Comparison of ENCODE assay signal across 12 cellular contexts in the genomic region with DNA sequence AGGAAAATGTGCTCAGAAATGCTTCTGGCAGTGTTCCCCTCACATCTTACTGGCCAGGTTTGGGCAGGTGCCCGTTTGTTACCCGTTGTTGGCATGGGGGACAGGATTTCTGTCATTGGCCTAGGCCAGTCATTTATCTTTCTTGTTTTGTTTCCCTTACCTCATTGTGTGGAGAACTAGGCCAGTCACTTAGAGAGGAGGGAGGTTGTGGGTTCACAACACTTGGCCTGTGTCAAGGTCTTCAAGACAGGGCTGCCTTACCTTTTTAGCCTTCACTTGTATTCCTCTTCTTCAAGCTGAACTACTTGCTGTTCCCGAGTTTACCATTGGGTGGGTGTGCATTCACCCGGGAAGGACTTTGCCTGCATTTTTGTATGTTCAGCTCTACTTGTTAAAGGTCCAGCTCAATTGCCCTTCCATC. TPM values are rescaled to one million over a fixed set of nuclear protein-coding genes. Genes with fewer than 3 reads are reported as not detected.
DNase-seq lines count a peak whose midpoint lies in the region; ATAC-seq, FAIRE-seq and TF ChIP-seq lines count a peak whose summit lies in the region.
"Had no signal": no experiment of that assay in that cellular context is flagged by ENCODE, and none has a peak within 500 bp of the region (broad histone marks: within the 10 kb centered on the region; RNA-seq: fewer than 3 reads in every experiment).

No MANE protein-coding gene starts in this region.

- no peak overlapping the region for H3K23ac ChIP-seq in IMR-90 (ENCODE audit: low read depth, low read length)

- TF ChIP-seq CTCF in IMR-90 (conservative IDR thresholded peaks at IDR 0.05; ENCODE audit: low read depth, low read length) (no peak), GM12878 (IDR thresholded peaks at IDR 0.05 in 2 of 3, conservative IDR thresholded peaks at IDR 0.05 in 1 of 3; ENCODE audit: control insufficient read depth in 2 of 3, extremely low read depth in 1 of 3, insufficient read depth in 1 of 3, low read depth in 3 of 3, low read length in 3 of 3) (no peak), kidney epithelial cell (IDR thresholded peaks at IDR 0.05; ENCODE audit: insufficient read depth, low read length, poor library complexity, severe bottlenecking) (peak; percentile 46)

- no peak overlapping the region for H2BK20ac ChIP-seq in IMR-90 (ENCODE audit: low read depth, low read length)

- H3K4me1 ChIP-seq in IMR-90 (ENCODE audit: control insufficient read depth, insufficient read depth, low read length), result peaks cover 4% of the 10 kb centered on the region
- peaks cover 4% of the 10 kb centered on the region; the same call in 1 of the 2 replicates for H3K4me1 ChIP-seq in GM12878 (ENCODE audit: control insufficient read depth, insufficient read depth, low read length)

- H3K9me1 ChIP-seq in IMR-90 (ENCODE audit: insufficient read depth, low read length), result peaks cover 5% of the 10 kb centered on the region; the same call in 1 of the 2 replicates

- CTCF ChIA-PET in IMR-90 (lab: Yijun Ruan, JAX), result interaction anchor here (0.9 kb wide), 1 partner anchor 43 kb away, joined by 3 read pairs; no protein-coding TSS in a partner anchor
- CTCF ChIA-PET in GM12878 (lab: Yijun Ruan, JAX), result interaction anchor here (0.8 to 2.0 kb wide), 5 partner anchors 13 to 51 kb away, joined by 3 to 7 read pairs (median 3); no protein-coding TSS in a partner anchor

- TF ChIP-seq EP300 in GM12878 (IDR thresholded peaks at IDR 0.05; ENCODE audit: borderline replicate concordance in 1 of 2, control insufficient read depth in 1 of 2, low read depth in 2 of 2, low read length in 2 of 2), result no peak

- no peak overlapping the region for H3K18ac ChIP-seq in IMR-90 (ENCODE audit: low read depth, low read length)

- H3K9ac ChIP-seq in IMR-90 (ENCODE audit: low read depth, low read length) (no peak overlapping the region), GM12878 (ENCODE audit: control insufficient read depth, insufficient read depth, low read length) (no peak overlapping the region)

- no peak overlapping the region for H3K4me3 ChIP-seq in IMR-90 (ENCODE audit: insufficient read depth, low read depth, low read length)
- no peak overlapping the region for H3K4me3 ChIP-seq in GM12878
- no peak overlapping the region for H3K4me3 ChIP-seq in kidney epithelial cell (ENCODE audit: low read depth, low read length)

- RAD21 ChIA-PET in GM12878 (lab: Charles Lee; ENCODE audit: unreplicated experiment), result interaction anchor here (1.3 kb wide), 1 partner anchor 43 kb away, joined by 4 read pairs; no protein-coding TSS in a partner anchor

- H3K9me3 Mint-ChIP-seq in stimulated activated effector memory CD8-positive, alpha-beta T cell treated with anti-CD3 and anti-CD28 coated beads, Interleukin-12 subunit alpha, Interleukin-12 subunit beta, amount 100 ng/mL, for 72 hours, result no peaks in the 10 kb centered on the region
- H3K9me3 Mint-ChIP-seq: activated T-helper 2 cell treated with anti-CD3 and anti-CD28 coated beads, Interferon-gamma antibody, Interleukin-2, Interleukin-4, amounts not matched to agents 10 μg/mL and 5 μg/mL and 100 μg/mL, durations not matched to agents 14 hours and 24 hours and 36 hours had no signal

- no peak overlapping the region for H2AK9ac ChIP-seq in IMR-90 (replicated peaks; ENCODE audit: low read depth, low read length, poor library complexity)

- no peaks in the 10 kb centered on the region for H3K27me3 ChIP-seq in IMR-90 (ENCODE audit: control insufficient read depth, insufficient read depth, low read length)
- no peaks in the 10 kb centered on the region for H3K27me3 ChIP-seq in GM12878 (replicated peaks in 1 of 2; ENCODE audit: control insufficient read depth in 2 of 2, insufficient read depth in 2 of 2, low read length in 1 of 2)
- no peaks in the 10 kb centered on the region for H3K27me3 ChIP-seq in kidney epithelial cell (ENCODE audit: control insufficient read depth, insufficient read depth, low read length)

- H2BK15ac ChIP-seq in IMR-90 (ENCODE audit: low read depth, low read length), result no peak overlapping the region

- no peak overlapping the region for H3K56ac ChIP-seq in IMR-90 (ENCODE audit: extremely low read depth, insufficient read depth, low read length)

- peaks cover 7% of the 10 kb centered on the region for H4K20me1 ChIP-seq in IMR-90 (ENCODE audit: insufficient read depth, low read length)
- H4K20me1 ChIP-seq in GM12878 (ENCODE audit: control insufficient read depth, insufficient read depth), result peaks cover 30% of the 10 kb centered on the region

- SMC1A ChIA-PET in GM12878 (lab: Charles Lee; ENCODE audit: uncharacterized antibody, unreplicated experiment), result interaction anchor here (0.6 to 1.6 kb wide), 6 partner anchors 15 to 414 kb away, joined by 3 to 6 read pairs (median 3); no protein-coding TSS in a partner anchor

- no peak overlapping the region for H3K4ac ChIP-seq in IMR-90 (ENCODE audit: low read depth, low read length)

- H3K9me3 ChIP-seq in IMR-90 (ENCODE audit: control insufficient read depth, insufficient read depth, low read length) (no peaks in the 10 kb centered on the region), GM12878 (replicated peaks; ENCODE audit: control insufficient read depth, insufficient read depth, low read length) (no peaks in the 10 kb centered on the region; the same call in 2 of the 3 replicates)

- H3K27ac Mint-ChIP-seq in stimulated activated effector memory CD8-positive, alpha-beta T cell treated with anti-CD3 and anti-CD28 coated beads, Interleukin-12 subunit alpha, Interleukin-12 subunit beta, amount 100 ng/mL, for 72 hours, result no peak overlapping the region
- H3K27ac Mint-ChIP-seq: activated T-helper 2 cell treated with anti-CD3 and anti-CD28 coated beads, Interferon-gamma antibody, Interleukin-2, Interleukin-4, amounts not matched to agents 10 μg/mL and 5 μg/mL and 100 μg/mL, durations not matched to agents 14 hours and 24 hours and 36 hours had no signal

- intact Hi-C loops in IMR-90 (cut with micrococcal nuclease), result no loop called here
- intact Hi-C loops in GM12878 (cut with micrococcal nuclease; ENCODE audit: unreplicated experiment), result no loop called here

- no peak overlapping the region for H4K91ac ChIP-seq in IMR-90 (ENCODE audit: insufficient read depth, low read depth, low read length)

- TF ChIP-seq RAD21 in IMR-90 (IDR thresholded peaks at IDR 0.05; ENCODE audit: low read length) (no peak), GM12878 (IDR thresholded peaks at IDR 0.05; ENCODE audit: insufficient read depth, low read depth, low read length) (peak; percentile 7; the same call in 1 of the 2 replicates)

- H3K36me3 ChIP-seq in IMR-90 (ENCODE audit: control insufficient read depth, insufficient read depth, low read length) (no peaks in the 10 kb centered on the region), GM12878 (ENCODE audit: control insufficient read depth in 2 of 2, insufficient read depth in 2 of 2, low read length in 1 of 2) (peaks cover 2 to 5% of the 10 kb centered on the region in 2 experiments; a peak in 3 of 4 replicates), kidney epithelial cell (ENCODE audit: control insufficient read depth, insufficient read depth, low read length) (no peaks in the 10 kb centered on the region)

- FAIRE-seq in GM12878 (lab: Jason Lieb, UNC), result no peak
- FAIRE-seq: RCC 7860 had no signal

- in situ Hi-C loops in IMR-90 (cut with MboI; ENCODE audit: low sequenced_read_pairs) (no loop called here), GM12878 (cut with MboI) (no loop called here)

- no peak overlapping the region for H2BK5ac ChIP-seq in IMR-90 (ENCODE audit: low read depth, low read length, poor library complexity, severe bottlenecking)

- peaks cover 28 to 60% of the 10 kb centered on the region in 2 experiments; a peak in 3 of 4 replicates for H3K79me1 ChIP-seq in IMR-90 (ENCODE audit: low read depth in 1 of 2, low read length in 2 of 2)

- H2AFZ ChIP-seq in IMR-90 (replicated peaks; ENCODE audit: low read length, poor library complexity) (no peak overlapping the region), GM12878 (ENCODE audit: control insufficient read depth, low read depth, low read length) (no peak overlapping the region)

- no CpG with 5 or more reads among the region's 4 CpGs for WGBS in IMR-90 (ENCODE audit: extremely low coverage in 2 of 2, insufficient read length in 1 of 2), 2 experiments
- 33% methylated on average over 4 of the region's 4 CpGs for WGBS in GM12878 (ENCODE audit: insufficient coverage, insufficient replicate concordance, low lambda C conversion rate, missing lambda C conversion rate)

- no TSS peak for BruUV-seq in IMR-90 (replicated peaks; lab: Mats Ljungman, UMichigan)
- BruUV-seq in GM12878 (replicated peaks; lab: Mats Ljungman, UMichigan), result no TSS peak

- H3K36me3 Mint-ChIP-seq in stimulated activated effector memory CD8-positive, alpha-beta T cell treated with anti-CD3 and anti-CD28 coated beads, Interleukin-12 subunit alpha, Interleukin-12 subunit beta, amount 100 ng/mL, for 72 hours, result no peaks in the 10 kb centered on the region

- DNase-seq in IMR-90 (peak; percentile 13), GM12878 (ENCODE audit: low read depth, low spot score) (no peak), kidney epithelial cell (ENCODE audit: low read depth) (no peak), NCI-H146 (lab: John Stamatoyannopoulos, UW) (no peak), GM03348 (ENCODE audit: low spot score) (no peak)
- no peak for DNase-seq in stimulated activated effector memory CD8-positive, alpha-beta T cell treated with anti-CD3 and anti-CD28 coated beads, Interleukin-12 subunit alpha, Interleukin-12 subunit beta, amount 100 ng/mL, for 72 hours (ENCODE audit: low spot score in 2 of 2)
- DNase-seq: DMS53; NCI-H2081 treated with DMSO at 0.1 percent for 48 hours; stimulated activated CD4-positive, alpha-beta T cell treated with anti-CD3 and anti-CD28 coated beads, Interleukin-2, amount 100 ng/mL, for 24 hours had no signal

- POLR2A ChIA-PET in IMR-90 (lab: Charles Lee; ENCODE audit: unreplicated experiment), result no interaction called here
- POLR2A ChIA-PET in GM12878 (lab: Charles Lee), result interaction anchor here (1.2 kb wide), 1 partner anchor 14 kb away, joined by 3 read pairs; no protein-coding TSS in a partner anchor

- H2BK120ac ChIP-seq in IMR-90 (ENCODE audit: low read depth, low read length), result no peak overlapping the region

- no peak overlapping the region for H3K27ac ChIP-seq in IMR-90 (ENCODE audit: insufficient read depth, low read length)
- no peak overlapping the region for H3K27ac ChIP-seq in GM12878 (ENCODE audit: control insufficient read depth, insufficient read depth)

- no peak overlapping the region for H4K8ac ChIP-seq in IMR-90 (ENCODE audit: low read depth in 2 of 2, low read length in 2 of 2)

- H3K4me3 Mint-ChIP-seq in stimulated activated effector memory CD8-positive, alpha-beta T cell treated with anti-CD3 and anti-CD28 coated beads, Interleukin-12 subunit alpha, Interleukin-12 subunit beta, amount 100 ng/mL, for 72 hours, result no peak overlapping the region

- peaks cover 5% of the 10 kb centered on the region for H3K4me1 Mint-ChIP-seq in stimulated activated effector memory CD8-positive, alpha-beta T cell treated with anti-CD3 and anti-CD28 coated beads, Interleukin-12 subunit alpha, Interleukin-12 subunit beta, amount 100 ng/mL, for 72 hours

- TF ChIP-seq POLR2A in IMR-90 (IDR thresholded peaks at IDR 0.05; ENCODE audit: low read depth, low read length), result no peak
- TF ChIP-seq POLR2A in GM12878 (IDR thresholded peaks at IDR 0.05; ENCODE audit: low read depth, low read length), result no peak

- peaks cover 82% of the 10 kb centered on the region for H3K79me2 ChIP-seq in GM12878 (ENCODE audit: control insufficient read depth, insufficient read depth, low read length)

- 0 out of 2 replicates have a peak overlapping the region, but pooled peaks have one; percentile 29 for H2AK5ac ChIP-seq in IMR-90 (ENCODE audit: low read depth, low read length)

- dilution Hi-C loops in IMR-90 (cut with HindIII; ENCODE audit: low sequenced_read_pairs, unreplicated experiment), result no loop called here

- H3K14ac ChIP-seq in IMR-90 (replicated peaks; ENCODE audit: low read depth, low read length), result no peak overlapping the region

- H4K5ac ChIP-seq in IMR-90 (ENCODE audit: low read depth, low read length), result no peak overlapping the region

- ATAC-seq in IMR-90 (ENCODE audit: low read depth), result no peak
- peak; percentile 50 for ATAC-seq in GM12878
- ATAC-seq in stimulated activated effector memory CD8-positive, alpha-beta T cell treated with anti-CD3 and anti-CD28 coated beads, Interleukin-12 subunit alpha, Interleukin-12 subunit beta, amount 100 ng/mL, for 72 hours, result peak; percentile 70
- ATAC-seq in HG02759 (IDR thresholded peaks at IDR 0.05; ENCODE audit: unreplicated experiment), result no peak

- H3K4me2 ChIP-seq in IMR-90 (ENCODE audit: low read depth, low read length) (no peak overlapping the region), GM12878 (ENCODE audit: control insufficient read depth, insufficient read depth) (no peak overlapping the region)

RNA-seq across cellular contexts. Expression of a gene that starts 17.7 kb away (rescaled TPM):
- total RNA-seq in IMR-90 (2012; rRNA removed) (28.3 and 30.0 TPM in 2 replicates), GM12878 (2014; rRNA removed) (82.0 and 107 TPM in 2 replicates), GM12878 (2014; rRNA removed; fragmentation: Illumina TruSeq; extraction: Trizol) (115 and 117 TPM in 2 replicates), GM12878 (2021) (106 and 108 TPM in 2 replicates), kidney epithelial cell (15.5 and 15.7 TPM in 2 replicates)
- polyA plus RNA-seq in IMR-90 (2012; rRNA removed) (9.2 and 11.4 TPM in 2 replicates), GM12878 (2011; rRNA removed) (66.6 and 90.3 TPM in 2 replicates), GM12878 (2014; fragmentation: Illumina TruSeq; extraction: Trizol) (93.0 and 116 TPM in 2 replicates), GM12878 (2014; fragmentation: Nextera tagmentation; extraction: Ambion mirVana) (10 to 100 TPM; 19.6 to 27.8 TPM), GM12878 (2014; rRNA removed) (49.6 and 59.1 TPM in 2 replicates), GM12878 (2016; fragmentation: Nextera tagmentation; extraction: Ambion mirVana) (10 to 100 TPM; 11.2 to 47.1 TPM)
- polyA plus RNA-seq in IMR-90 (2012; cell fraction: cytosol; rRNA removed), result 3.2 and 4.7 TPM in 2 replicates
- 2.4 and 9.8 TPM in 2 replicates for polyA plus RNA-seq in IMR-90 (2012; cell fraction: nucleus; rRNA removed; ENCODE audit: low replicate concordance)
- total RNA-seq in GM12878 (2013; cell fraction: nucleolus; rRNA removed), result 343 and 366 TPM in 2 replicates
- 44.9 TPM for polyA plus RNA-seq in GM12878 (2011; ENCODE audit: low read depth)
- polyA plus RNA-seq in GM12878 (2011; cell fraction: cytosol; rRNA removed), result 18.1 and 37.0 TPM in 2 replicates
- polyA plus RNA-seq in GM12878 (2011; cell fraction: nucleus; rRNA removed), result 40.4 and 44.0 TPM in 2 replicates
- 51.4 and 77.3 TPM in 2 replicates for polyA plus RNA-seq in GM12878 (2012)
- 160 and 175 TPM in 2 replicates for polyA minus RNA-seq in GM12878 (2011; rRNA and poly(A)+ RNA removed)
- polyA minus RNA-seq in GM12878 (2011; cell fraction: cytosol; rRNA and poly(A)+ RNA removed), result 28.2 and 46.0 TPM in 2 replicates
- polyA minus RNA-seq in GM12878 (2011; cell fraction: nucleus; rRNA and poly(A)+ RNA removed), result 51.0 and 58.2 TPM in 2 replicates

RNA-seq across cellular contexts. Expression of a gene that starts 23.3 kb away (rescaled TPM):
- total RNA-seq in IMR-90 (2012; rRNA removed), result 16.0 and 33.9 TPM in 2 replicates
- 12.7 and 14.5 TPM in 2 replicates for polyA plus RNA-seq in IMR-90 (2012; rRNA removed)
- polyA plus RNA-seq in IMR-90 (2012; cell fraction: cytosol; rRNA removed), result 1.5 and 2.1 TPM in 2 replicates
- 0.60 and 8.5 TPM in 2 replicates for polyA plus RNA-seq in IMR-90 (2012; cell fraction: nucleus; rRNA removed; ENCODE audit: low replicate concordance)
- 52.2 and 55.3 TPM in 2 replicates for total RNA-seq in GM12878 (2013; cell fraction: nucleolus; rRNA removed)
- 27.2 and 34.2 TPM in 2 replicates for total RNA-seq in GM12878 (2014; rRNA removed)
- total RNA-seq in GM12878 (2014; rRNA removed; fragmentation: Illumina TruSeq; extraction: Trizol), result 62.7 TPM in 2 replicates
- total RNA-seq in GM12878 (2021), result 49.1 and 50.4 TPM in 2 replicates
- polyA plus RNA-seq in GM12878 (2011; ENCODE audit: low read depth), result 8.9 TPM
- polyA plus RNA-seq in GM12878 (2011; rRNA removed), result 29.9 and 43.1 TPM in 2 replicates
- polyA plus RNA-seq in GM12878 (2011; cell fraction: cytosol; rRNA removed), result 9.4 and 13.9 TPM in 2 replicates
- 9.1 and 9.2 TPM in 2 replicates for polyA plus RNA-seq in GM12878 (2011; cell fraction: nucleus; rRNA removed)
- polyA plus RNA-seq in GM12878 (2012), result 16.0 and 20.5 TPM in 2 replicates
- polyA plus RNA-seq in GM12878 (2014; fragmentation: Illumina TruSeq; extraction: Trizol), result 48.9 and 64.2 TPM in 2 replicates
- polyA plus RNA-seq in GM12878 (2014; fragmentation: Nextera tagmentation; extraction: Ambion mirVana), result 10 to 100 TPM; 27.2 to 47.5 TPM
- polyA plus RNA-seq in GM12878 (2014; rRNA removed), result 21.7 and 26.4 TPM in 2 replicates
- 10 to 100 TPM; 48.5 to 50.8 TPM for polyA plus RNA-seq in GM12878 (2016; fragmentation: Nextera tagmentation; extraction: Ambion mirVana)
- 17.4 and 44.0 TPM in 2 replicates for polyA minus RNA-seq in GM12878 (2011; rRNA and poly(A)+ RNA removed)
- 9.2 and 10.6 TPM in 2 replicates for polyA minus RNA-seq in GM12878 (2011; cell fraction: cytosol; rRNA and poly(A)+ RNA removed)
- 9.1 and 13.4 TPM in 2 replicates for polyA minus RNA-seq in GM12878 (2011; cell fraction: nucleus; rRNA and poly(A)+ RNA removed)
- 31.2 and 32.5 TPM in 2 replicates for total RNA-seq in kidney epithelial cell

Comparison
In these comparisons a context has a peak if more than half of its experiments do, and no peak if none do; other contexts are left out.
1. ATAC-seq: peak in GM12878 (single experiment) and stimulated activated effector memory CD8-positive, alpha-beta T cell treated with anti-CD3 and anti-CD28 coated beads, Interleukin-12 subunit alpha, Interleukin-12 subunit beta, amount 100 ng/mL, for 72 hours (single experiment); none in IMR-90 (single experiment) and HG02759 (single experiment).